19 cellular contexts compared by ENCODE assay signal in genomic region chr3:9428411-9428810, GRCh38.
"Had no signal": no experiment of that assay in that cellular context is flagged by ENCODE, and none has a peak within 500 bp of the region (broad histone marks: within the 10 kb centered on the region; RNA-seq: fewer than 3 reads in every experiment).

No MANE protein-coding gene starts in this region.

- H3K36me3 ChIP-seq: uterus had no signal

- H3K27ac Mint-ChIP-seq: activated CD4-positive, alpha-beta memory T cell treated with anti-CD3 and anti-CD28 coated beads for 36 hours; dendritic cell treated with granulocyte-macrophage colony-stimulating factor and Interleukin-4, amounts not matched to agents 40 ng/mL and 50 ng/mL, for 4 days; stimulated activated naive CD8-positive, alpha-beta T cell treated with anti-CD3 and anti-CD28 coated beads, Interleukin-15, Interleukin-2, amounts not matched to agents 100 ng/mL and 50 ng/mL, for 24 hours had no signal

- H3K4me3 ChIP-seq: esophagus muscularis mucosa, heart right ventricle, lung, suprapubic skin, transverse colon, uterus had no signal

- ATAC-seq: heart right ventricle had no signal

- H3K9me3 Mint-ChIP-seq: activated CD4-positive, alpha-beta memory T cell treated with anti-CD3 and anti-CD28 coated beads for 36 hours; dendritic cell treated with granulocyte-macrophage colony-stimulating factor and Interleukin-4, amounts not matched to agents 40 ng/mL and 50 ng/mL, for 4 days; neural crest cell; stimulated activated naive CD8-positive, alpha-beta T cell treated with anti-CD3 and anti-CD28 coated beads, Interleukin-15, Interleukin-2, amounts not matched to agents 100 ng/mL and 50 ng/mL, for 24 hours had no signal

- H3K27ac ChIP-seq: suprapubic skin, transverse colon, uterus had no signal

- H3K9me3 ChIP-seq: esophagus muscularis mucosa, heart right ventricle, suprapubic skin, transverse colon, uterus had no signal

- H3K27me3 ChIP-seq: esophagus muscularis mucosa, heart right ventricle, suprapubic skin, transverse colon, uterus had no signal

- DNase-seq: activated CD4-positive, alpha-beta memory T cell treated with anti-CD3 and anti-CD28 coated beads for 36 hours; activated CD4-positive, alpha-beta T cell treated with anti-CD3 and anti-CD28 coated beads for 4 hours; activated effector memory CD4-positive, alpha-beta T cell treated with anti-CD3 and anti-CD28 coated beads, Interleukin-2, amount 50 U/mL, for 16 hours; activated naive CD4-positive, alpha-beta T cell treated with anti-CD3 and anti-CD28 coated beads, Interleukin-2, amount 50 U/mL, for 16 hours; aorta; effector CD8-positive, alpha-beta T cell; heart right ventricle; midbrain; SW 1271; transverse colon; uterus had no signal

- H3K4me3 Mint-ChIP-seq: activated CD4-positive, alpha-beta memory T cell treated with anti-CD3 and anti-CD28 coated beads for 36 hours; dendritic cell treated with granulocyte-macrophage colony-stimulating factor and Interleukin-4, amounts not matched to agents 40 ng/mL and 50 ng/mL, for 4 days; neural crest cell; stimulated activated naive CD8-positive, alpha-beta T cell treated with anti-CD3 and anti-CD28 coated beads, Interleukin-15, Interleukin-2, amounts not matched to agents 100 ng/mL and 50 ng/mL, for 24 hours had no signal

- FAIRE-seq: bronchial epithelial cell, endothelial cell of umbilical vein had no signal

- H3K4me1 ChIP-seq: uterus had no signal

- H3K27me3 Mint-ChIP-seq: activated CD4-positive, alpha-beta memory T cell treated with anti-CD3 and anti-CD28 coated beads for 36 hours; dendritic cell treated with granulocyte-macrophage colony-stimulating factor and Interleukin-4, amounts not matched to agents 40 ng/mL and 50 ng/mL, for 4 days; stimulated activated naive CD8-positive, alpha-beta T cell treated with anti-CD3 and anti-CD28 coated beads, Interleukin-15, Interleukin-2, amounts not matched to agents 100 ng/mL and 50 ng/mL, for 24 hours had no signal
